Comparison of ENCODE assay signal across 18 cellular contexts in the genomic region with DNA sequence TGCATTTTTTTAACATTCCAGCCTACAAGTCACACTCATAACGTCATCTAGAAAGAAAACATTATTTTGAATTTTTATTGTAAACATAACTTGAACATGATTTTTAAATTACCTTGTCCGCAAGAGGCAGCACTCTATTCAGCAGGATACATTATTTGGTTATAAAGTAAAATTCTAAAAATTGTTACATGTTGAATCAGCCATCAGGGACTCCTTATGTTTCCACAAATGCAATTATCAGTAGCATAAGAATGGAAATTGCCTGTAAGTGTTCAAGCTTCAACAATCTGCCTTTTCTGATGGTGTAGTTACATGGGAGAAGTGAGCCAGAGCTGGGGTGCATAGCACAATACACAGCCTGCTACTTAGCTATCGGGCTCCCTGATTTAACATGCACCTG.
DNase-seq lines count a peak whose midpoint lies in the region; ATAC-seq and TF ChIP-seq lines count a peak whose summit lies in the region.
"Had no signal": no experiment of that assay in that cellular context is flagged by ENCODE, and none has a peak within 500 bp of the region (broad histone marks: within the 10 kb centered on the region; RNA-seq: fewer than 3 reads in every experiment).

No MANE protein-coding gene starts in this region.

- DNase-seq in AG04449 (ENCODE audit: low read depth, low spot score) (peak; percentile 23), HFFc6 (no peak), amniotic stem cell (lab: John Stamatoyannopoulos, UW) (peak; percentile 31), fibroblast of gingiva (ENCODE audit: low read depth) (peak; percentile 23), NCI-H1092 treated with DMSO at 0.1 percent for 48 hours (lab: John Stamatoyannopoulos, UW) (no peak), colonic mucosa (no peak), spleen (no peak)
- DNase-seq: CD8-positive, alpha-beta T cell; COR-L47; DMS153; DMS79 treated with DMSO at 0.1 percent for 48 hours; GF-D8; GM23248 had no signal

- H3K27ac ChIP-seq in colonic mucosa (no peak overlapping the region), spleen (no peak overlapping the region)
- H3K27ac ChIP-seq: 22Rv1, GM23248 had no signal

- peak overlapping the region; percentile 49; the same call in 1 of the 2 replicates for H3K27ac Mint-ChIP-seq in HFFc6
- H3K27ac Mint-ChIP-seq: CD14-positive monocyte; CD8-positive, alpha-beta T cell; IgD-negative memory B cell had no signal

- no peaks in the 10 kb centered on the region for H3K9me3 Mint-ChIP-seq in HFFc6
- H3K9me3 Mint-ChIP-seq: CD8-positive, alpha-beta T cell had no signal

- no peak overlapping the region for H3K4me3 Mint-ChIP-seq in HFFc6
- H3K4me3 Mint-ChIP-seq: CD14-positive monocyte; CD8-positive, alpha-beta T cell; IgD-negative memory B cell had no signal

- no peaks in the 10 kb centered on the region for H3K9me3 ChIP-seq in colonic mucosa
- no peaks in the 10 kb centered on the region for H3K9me3 ChIP-seq in spleen

- no peak overlapping the region for H3K9ac ChIP-seq in colonic mucosa (ENCODE audit: low read depth in 2 of 2, low read length in 2 of 2)
- H3K9ac ChIP-seq: GM23248 had no signal

- no peak for TF ChIP-seq POLR2A in spleen (IDR thresholded peaks at IDR 0.05)

- TF ChIP-seq CTCF in AG04449 (IDR thresholded peaks at IDR 0.05; ENCODE audit: insufficient read depth, low read length, missing control alignments): no peak
- no peak for TF ChIP-seq CTCF in HFFc6 (IDR thresholded peaks at IDR 0.05)
- TF ChIP-seq CTCF in colonic mucosa (IDR thresholded peaks at IDR 0.05): no peak
- no peak for TF ChIP-seq CTCF in spleen (IDR thresholded peaks at IDR 0.05 in 8 of 11, conservative IDR thresholded peaks at IDR 0.05 in 3 of 11)

- H3K4me1 ChIP-seq in colonic mucosa (no peaks in the 10 kb centered on the region), spleen (no peaks in the 10 kb centered on the region)

- H3K36me3 ChIP-seq in colonic mucosa: no peaks in the 10 kb centered on the region
- H3K36me3 ChIP-seq in spleen: no peaks in the 10 kb centered on the region

- CTCF ChIA-PET in AG04449 (lab: Yijun Ruan, JAX): no interaction called here

- POLR2A ChIA-PET in AG04449 (lab: Yijun Ruan, JAX): no interaction called here

- no peaks in the 10 kb centered on the region for H3K36me3 Mint-ChIP-seq in HFFc6 (ENCODE audit: low read depth)
- H3K36me3 Mint-ChIP-seq: CD14-positive monocyte; CD8-positive, alpha-beta T cell; IgD-negative memory B cell had no signal

- H3K4me3 ChIP-seq in AG04449 (ENCODE audit: low read depth, low read length) (no peak overlapping the region), colonic mucosa (no peak overlapping the region), spleen (no peak overlapping the region)
- H3K4me3 ChIP-seq: GM23248 had no signal

- no peaks in the 10 kb centered on the region for H3K27me3 ChIP-seq in colonic mucosa
- no peaks in the 10 kb centered on the region for H3K27me3 ChIP-seq in spleen (replicated peaks in 1 of 7)

- H3K27me3 Mint-ChIP-seq in HFFc6 (ENCODE audit: insufficient read depth): no peaks in the 10 kb centered on the region

- ATAC-seq in HG02623 (IDR thresholded peaks at IDR 0.05; ENCODE audit: unreplicated experiment): no peak
- ATAC-seq: CD8-positive, alpha-beta T cell; HCT116 had no signal

- WGBS in spleen, 5 donors: 83 to 88% (median 87%) methylated on average over 3 of the region's 3 CpGs

- H3K4me1 Mint-ChIP-seq in HFFc6 (ENCODE audit: low read depth): peaks cover 40% of the 10 kb centered on the region

- intact Hi-C loops in colonic mucosa (cut with DNase I) (no loop called here), spleen (cut with DNase I; ENCODE audit: low total_unique reads) (no loop called here)

Comparison
In these comparisons a context has a peak if more than half of its experiments do, and no peak if none do; other contexts are left out.
1. DNase-seq: peak in AG04449 (single experiment), amniotic stem cell (single experiment) and fibroblast of gingiva (single experiment); none in HFFc6 (single experiment), NCI-H1092 treated with DMSO at 0.1 percent for 48 hours (single experiment), colonic mucosa (single experiment) and spleen (single experiment).